Comparison of ENCODE assay signal across 1 cellular context in genomic region chr11:59157433-59157832, GRCh38.
TF ChIP-seq lines count a peak whose summit lies in the region.

No MANE protein-coding gene starts in this region.

TF ChIP-seq in HepG2, 621 proteins besides CTCF, POLR2A, EP300 and RAD21:
- TF ChIP-seq ZNF263 (CRISPR knock-in tag; IDR thresholded peaks at IDR 0.05), result no peak
- peak; percentile 68 for TF ChIP-seq MAFF (IDR thresholded peaks at IDR 0.05; ENCODE audit: low read depth, low read length)
- peak; percentile 62 to 76 for TF ChIP-seq MAFK (conservative IDR thresholded peaks at IDR 0.05 in 1 of 2, IDR thresholded peaks at IDR 0.05 in 1 of 2; ENCODE audit: low read length in 2 of 2)
